ENCODE assay signal across 20 cellular contexts in the genomic region with DNA sequence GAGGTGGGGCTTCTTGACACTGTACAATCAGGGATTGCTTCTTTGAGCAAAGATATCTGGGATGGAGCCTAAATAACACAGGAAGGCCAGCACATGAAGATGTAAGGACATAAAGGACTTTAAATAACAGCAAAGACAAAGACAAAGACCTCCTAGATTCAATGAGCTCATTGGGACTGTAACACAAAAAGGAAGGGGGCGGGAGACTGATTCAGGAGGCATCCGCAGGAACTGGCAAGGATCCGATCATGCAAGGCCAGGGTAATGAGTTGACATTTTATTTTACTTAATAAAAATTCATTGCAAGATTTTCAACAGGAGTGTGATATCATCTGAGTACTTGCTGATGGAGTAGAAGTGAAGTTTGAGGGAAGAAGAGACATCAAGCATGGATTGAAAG.
DNase-seq lines count a peak whose midpoint lies in the region; ATAC-seq and TF ChIP-seq lines count a peak whose summit lies in the region.
"Had no signal": no experiment of that assay in that cellular context is flagged by ENCODE, and none has a peak within 500 bp of the region (broad histone marks: within the 10 kb centered on the region; RNA-seq: fewer than 3 reads in every experiment).

No MANE protein-coding gene starts in this region.

- peaks cover 22% of the 10 kb centered on the region for H3K4me1 Mint-ChIP-seq in endothelial cell (ENCODE audit: unreplicated experiment)

- peaks cover 12% of the 10 kb centered on the region for H3K4me1 ChIP-seq in right cardiac atrium (ENCODE audit: control insufficient read depth, insufficient read depth, low read length)

- H3K27me3 Mint-ChIP-seq in endothelial cell (ENCODE audit: unreplicated experiment), result no peaks in the 10 kb centered on the region

- ATAC-seq in Right ventricle myocardium superior (ENCODE audit: poor library complexity) (peak; percentile 40), right cardiac atrium (peak in 1 of 2 donors; percentile 46), HG02678 (IDR thresholded peaks at IDR 0.05; ENCODE audit: unreplicated experiment) (no peak)
- ATAC-seq: K562 had no signal

- WGBS in right cardiac atrium, result 48% methylated on average over 3 of the region's 3 CpGs

- H3K4me3 ChIP-seq in fibroblast of the aortic adventitia (ENCODE audit: low read depth, low read length), result no peak overlapping the region
- H3K4me3 ChIP-seq in right cardiac atrium (ENCODE audit: low read length), result no peak overlapping the region
- H3K4me3 ChIP-seq: K562, SJSA1 had no signal

- no peak overlapping the region for H3K27ac ChIP-seq in right cardiac atrium (ENCODE audit: low read length)
- H3K27ac ChIP-seq: SJSA1 had no signal

- no peak overlapping the region for H3K4me3 Mint-ChIP-seq in endothelial cell (ENCODE audit: unreplicated experiment)
- H3K4me3 Mint-ChIP-seq: H9 had no signal

- intact Hi-C loops in Right ventricle myocardium superior (cut with DNase I) (no loop called here), cardiac septum (cut with DNase I) (no loop called here), right cardiac atrium (cut with DNase I) (no loop called here)

- H3K36me3 Mint-ChIP-seq in endothelial cell (ENCODE audit: low read depth, unreplicated experiment), result no peaks in the 10 kb centered on the region

- H3K27me3 ChIP-seq in right cardiac atrium (ENCODE audit: control insufficient read depth, insufficient read depth), result no peaks in the 10 kb centered on the region
- H3K27me3 ChIP-seq: SJSA1 had no signal

- TF ChIP-seq CTCF in fibroblast of the aortic adventitia (IDR thresholded peaks at IDR 0.05; ENCODE audit: insufficient read depth, low read length), result no peak
- no peak for TF ChIP-seq CTCF in endothelial cell (IDR thresholded peaks at IDR 0.05; ENCODE audit: unreplicated experiment)

- no peaks in the 10 kb centered on the region for H3K9me3 ChIP-seq in right cardiac atrium (ENCODE audit: control insufficient read depth, low read length)
- H3K9me3 ChIP-seq: SJSA1 had no signal

- no peaks in the 10 kb centered on the region for H3K9me3 Mint-ChIP-seq in endothelial cell (ENCODE audit: unreplicated experiment)
- H3K9me3 Mint-ChIP-seq: H9 had no signal

- H3K27ac Mint-ChIP-seq in endothelial cell (ENCODE audit: unreplicated experiment), result no peak overlapping the region

- DNase-seq in Right ventricle myocardium superior (no peak), cardiac septum (ENCODE audit: low spot score) (no peak), fibroblast of the aortic adventitia (ENCODE audit: low read depth) (peak; percentile 39), right cardiac atrium (peak in 2 of 3 donors; percentile 22 to 53), endothelial cell (ENCODE audit: low spot score) (no peak)
- DNase-seq in stimulated activated naive CD4-positive, alpha-beta T cell treated with Interleukin-2 at 50 U/mL for 16 hours (lab: John Stamatoyannopoulos, UW), result no peak
- DNase-seq: 8988T, ACHN, DMS153, H9, MV-4-11, NCI-H1105, NCI-H146, NCI-H1930, NCI-H2107, NCI-H524, NCI-H748 treated with DMSO at 0.1 percent for 48 hours had no signal

Comparison
In these comparisons a context has a peak if more than half of its experiments do, and no peak if none do; other contexts are left out.
1. DNase-seq: peak in fibroblast of the aortic adventitia (single experiment) and right cardiac atrium (2 of 3); none in Right ventricle myocardium superior (single experiment), cardiac septum (single experiment), endothelial cell (single experiment) and stimulated activated naive CD4-positive, alpha-beta T cell treated with Interleukin-2 at 50 U/mL for 16 hours (single experiment).